Comparison of ENCODE assay signal across 17 cellular contexts in the genomic region with DNA sequence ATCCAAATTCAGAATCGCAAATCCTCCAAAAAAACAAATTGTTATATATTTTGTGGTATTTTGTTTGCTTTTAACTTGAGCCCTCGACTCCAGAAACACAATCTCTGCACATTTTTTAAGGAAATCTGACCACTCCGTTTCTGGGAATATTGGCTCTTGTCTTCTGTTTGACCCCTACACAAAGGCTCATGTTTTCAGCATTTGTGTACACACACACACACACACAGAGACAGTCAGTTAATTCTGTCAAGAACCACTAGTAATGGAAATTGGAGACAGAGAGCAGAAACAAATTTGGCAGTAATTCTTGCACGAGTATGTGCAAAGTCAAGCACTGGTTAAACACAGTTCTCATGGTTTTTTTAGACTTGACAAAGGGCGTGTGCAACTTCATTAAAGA.
DNase-seq lines count a peak whose midpoint lies in the region; ATAC-seq, FAIRE-seq and TF ChIP-seq lines count a peak whose summit lies in the region.
"Had no signal": no experiment of that assay in that cellular context is flagged by ENCODE, and none has a peak within 500 bp of the region (broad histone marks: within the 10 kb centered on the region; RNA-seq: fewer than 3 reads in every experiment).

No MANE protein-coding gene starts in this region.

- no peak overlapping the region for H2AFZ ChIP-seq in GM23248

- in situ Hi-C loops in GM23248 (cut with MboI) = no loop called here

- ATAC-seq in pancreas (peak in 1 of 4 donors; percentile 7), GM18861 (IDR thresholded peaks at IDR 0.05; ENCODE audit: unreplicated experiment) (no peak), GM19395 (IDR thresholded peaks at IDR 0.05; ENCODE audit: unreplicated experiment) (no peak), HG02798 (IDR thresholded peaks at IDR 0.05; ENCODE audit: poor library complexity, unreplicated experiment) (no peak)
- ATAC-seq: activated CD8-positive, alpha-beta T cell treated with anti-CD3 and anti-CD28 coated beads, Interleukin-2, amount 10 ng/mL, durations not matched to agents 7 days and 5 days; effector memory CD8-positive, alpha-beta T cell; naive thymus-derived CD8-positive, alpha-beta T cell had no signal

- intact Hi-C loops in pancreas (cut with DNase I) = no loop called here

- whole genome bisulfite sequencing in GM23248 (ENCODE audit: low coverage in 1 of 2, low lambda C conversion rate in 2 of 2, missing lambda C conversion rate in 2 of 2), 2 experiments = 66 to 69% methylated on average over 5 of the region's 5 CpGs
- WGBS in pancreas, 2 donors = 62 to 70% methylated on average over 5 of the region's 5 CpGs

- no peak for FAIRE-seq in pancreas (lab: Jason Lieb, UNC)
- FAIRE-seq: H54, small intestine had no signal

- H3K4me1 ChIP-seq in GM23248 (ENCODE audit: insufficient read depth) (peaks cover 65% of the 10 kb centered on the region), pancreas (peaks cover 0 to 11% (median 8%) of the 10 kb centered on the region in 3 donors)

- H3K9ac ChIP-seq in GM23248 = no peak overlapping the region

- no peaks in the 10 kb centered on the region for H3K9me2 ChIP-seq in GM23248 (ENCODE audit: insufficient read depth)

- no peaks in the 10 kb centered on the region for H4K20me1 ChIP-seq in GM23248 (ENCODE audit: insufficient read depth)

- H3K4me3 ChIP-seq in GM23248 (no peak overlapping the region), WERI-Rb-1 (ENCODE audit: low read depth, low read length) (no peak overlapping the region), pancreas (no peak overlapping the region)
- H3K4me3 ChIP-seq: SK-N-MC had no signal

- H3K4me2 ChIP-seq in GM23248 (ENCODE audit: unreplicated experiment) = peak overlapping the region; percentile 68

- TF ChIP-seq CTCF in WERI-Rb-1 (IDR thresholded peaks at IDR 0.05; ENCODE audit: low read depth, low read length) = no peak
- TF ChIP-seq CTCF in pancreas (IDR thresholded peaks at IDR 0.05) = no peak

- H3F3A ChIP-seq in GM23248 (ENCODE audit: insufficient read depth) = peaks cover 85% of the 10 kb centered on the region

- H3K27ac ChIP-seq in GM23248 (peak overlapping the region; percentile 80), WERI-Rb-1 (peak overlapping the region; percentile 43; the same call in 1 of the 2 replicates), pancreas (peak overlapping the region in 3 of 4 donors; percentile 42 to 72 (median 68))
- H3K27ac ChIP-seq: SK-N-MC had no signal

- H3K79me2 ChIP-seq in GM23248 (ENCODE audit: insufficient read depth) = peaks cover 82% of the 10 kb centered on the region

- peaks cover 35% of the 10 kb centered on the region for H3K36me3 ChIP-seq in GM23248 (ENCODE audit: low read depth)
- peaks cover 4% of the 10 kb centered on the region; the same call in 1 of the 2 replicates for H3K36me3 ChIP-seq in WERI-Rb-1
- H3K36me3 ChIP-seq in pancreas = no peaks in the 10 kb centered on the region

- H3K9me3 ChIP-seq in GM23248 (ENCODE audit: low read depth) (no peaks in the 10 kb centered on the region), WERI-Rb-1 (ENCODE audit: severe bottlenecking) (no peaks in the 10 kb centered on the region), pancreas (no peaks in the 10 kb centered on the region)

- H3K27me3 ChIP-seq in GM23248 (replicated peaks; ENCODE audit: insufficient read depth) (no peaks in the 10 kb centered on the region), WERI-Rb-1 (ENCODE audit: insufficient read depth, low read depth, severe bottlenecking) (no peaks in the 10 kb centered on the region), pancreas (no peaks in the 10 kb centered on the region)
- H3K27me3 ChIP-seq: brain microvascular endothelial cell had no signal

- DNase-seq in GM23248 = no peak
- DNase-seq in WERI-Rb-1 = no peak
- peak; percentile 48 for DNase-seq in fibroblast of the conjunctiva (ENCODE audit: low read depth)
- no peak for DNase-seq in pancreas
- DNase-seq in activated T-cell treated with anti-CD3 and anti-CD28 coated beads, Interleukin-2, amount 50 U/mL, for 1 hour = no peak
- DNase-seq: activated CD8-positive, alpha-beta T cell treated with anti-CD3 and anti-CD28 coated beads, Interleukin-2, amount 10 ng/mL, durations not matched to agents 7 days and 5 days; brain microvascular endothelial cell; effector memory CD8-positive, alpha-beta T cell; MV-4-11; naive thymus-derived CD8-positive, alpha-beta T cell; NCI-H2171 treated with DMSO at 0.1 percent for 48 hours had no signal
